In genomic region chr11:925496-926301, GRCh38 we compare ENCODE assay signal across 8 cellular contexts. TPM values are rescaled to one million over a fixed set of nuclear protein-coding genes. Genes with fewer than 3 reads are reported as not detected.
DNase-seq lines count a peak whose midpoint lies in the region; ATAC-seq and TF ChIP-seq lines count a peak whose summit lies in the region.

AP2A2 (plus strand) TSS chr11:925870; CDS start chr11:926022, 152 bp downstream.

- H3K4me1 Mint-ChIP-seq in CD14-positive monocyte (peaks cover 22% of the 10 kb centered on the region), endothelial cell (ENCODE audit: unreplicated experiment) (peaks cover 35% of the 10 kb centered on the region)

- no peaks in the 10 kb centered on the region for H3K27me3 ChIP-seq in NT2/D1 (ENCODE audit: insufficient read depth, insufficient read length)

- H3K9me3 Mint-ChIP-seq in CD14-positive monocyte (no peaks in the 10 kb centered on the region), endothelial cell (ENCODE audit: unreplicated experiment) (no peaks in the 10 kb centered on the region)

- peaks cover 22% of the 10 kb centered on the region for H3K4me1 ChIP-seq in NT2/D1 (ENCODE audit: insufficient read depth, insufficient read length)

- peak within 1 kb of the TSS; percentile 74 for H3K4me3 ChIP-seq in NT2/D1 (ENCODE audit: insufficient read length, low read depth)

- H3K9ac ChIP-seq in NT2/D1 (ENCODE audit: insufficient read length, low read depth): peak within 1 kb of the TSS; percentile 90

- H3K36me3 ChIP-seq in NT2/D1 (ENCODE audit: insufficient read depth, insufficient read length, low read length): peaks cover 33% of the 10 kb centered on the region

- intact Hi-C loops in CD14-positive monocyte (cut with micrococcal nuclease): loop anchor here in 1 of 2 donors (5.0 kb wide), 1 partner anchor 78 kb away; no protein-coding TSS in a partner anchor

- H3K9me3 ChIP-seq in NT2/D1 (ENCODE audit: insufficient read depth, low read length): no peaks in the 10 kb centered on the region

- H3K27me3 Mint-ChIP-seq in CD14-positive monocyte (ENCODE audit: low read depth in 3 of 3) (no peaks in the 10 kb centered on the region), endothelial cell (ENCODE audit: unreplicated experiment) (peaks cover 12% of the 10 kb centered on the region)

- DNase-seq in CD14-positive monocyte (ENCODE audit: low spot score) (peak; percentile 85), NT2/D1 (ENCODE audit: low read depth, low spot score) (peak; percentile 91), endothelial cell (ENCODE audit: low spot score) (peak; percentile 95), midbrain (lab: John Stamatoyannopoulos, UW) (peak; percentile 84)
- DNase-seq in activated CD8-positive, alpha-beta memory T cell treated with anti-CD3 and anti-CD28 coated beads, Interleukin-2, amount 50 U/mL, for 24 hours (ENCODE audit: extremely low read depth): peak; percentile 63
- peak; percentile 87 to 88 for DNase-seq in stimulated activated CD8-positive, alpha-beta memory T cell treated with anti-CD3 and anti-CD28 coated beads, Interleukin-15, amount 100 ng/mL, for 48 hours (ENCODE audit: low read depth in 2 of 2)

- ATAC-seq in GM19324 (IDR thresholded peaks at IDR 0.05; ENCODE audit: low FRiP score, unreplicated experiment) (peak; percentile 78), HG03558 (IDR thresholded peaks at IDR 0.05; ENCODE audit: extremely low read depth, unreplicated experiment) (peak; percentile 43)

- H3K27ac Mint-ChIP-seq in CD14-positive monocyte: peak within 1 kb of the TSS in 6 of 7 donors; percentile 2 to 85 (median 52)
- peak within 1 kb of the TSS; percentile 96 for H3K27ac Mint-ChIP-seq in endothelial cell (ENCODE audit: unreplicated experiment)

- peaks cover 8 to 18% of the 10 kb centered on the region in 2 donors for H3K36me3 Mint-ChIP-seq in CD14-positive monocyte
- H3K36me3 Mint-ChIP-seq in endothelial cell (ENCODE audit: low read depth, unreplicated experiment): peaks cover 13% of the 10 kb centered on the region

- H3K4me3 Mint-ChIP-seq in CD14-positive monocyte (peak within 1 kb of the TSS; percentile 81 to 89), endothelial cell (ENCODE audit: unreplicated experiment) (peak within 1 kb of the TSS; percentile 97)

- peak; percentile 92 for TF ChIP-seq CTCF in CD14-positive monocyte (IDR thresholded peaks at IDR 0.05)
- peak; percentile 81 for TF ChIP-seq CTCF in endothelial cell (IDR thresholded peaks at IDR 0.05; ENCODE audit: unreplicated experiment)

RNA-seq across cellular contexts. Expression of gene AP2A2, which starts in this region (rescaled TPM):
- 1 to 10 TPM; 5.7 to 8.2 TPM for polyA plus RNA-seq in CD14-positive monocyte
- 287 TPM for total RNA-seq in endothelial cell (ENCODE audit: unreplicated experiment)

Comparison
In these comparisons a context has a peak if more than half of its experiments do, and no peak if none do; other contexts are left out.
1. Peak in every context shown above with its lines: DNase-seq, ATAC-seq and H3K4me3 ChIP-seq.